21 cellular contexts compared by ENCODE assay signal in genomic region chr20:4932061-4932460, GRCh38.
DNase-seq lines count a peak whose midpoint lies in the region; ATAC-seq, FAIRE-seq and TF ChIP-seq lines count a peak whose summit lies in the region.
"Had no signal": no experiment of that assay in that cellular context is flagged by ENCODE, and none has a peak within 500 bp of the region (broad histone marks: within the 10 kb centered on the region; RNA-seq: fewer than 3 reads in every experiment).

No MANE protein-coding gene starts in this region.

- no peak for TF ChIP-seq POLR2A in GM12892 (IDR thresholded peaks at IDR 0.05; ENCODE audit: low read depth, low read length)

- DNase-seq in AG08395 (ENCODE audit: low spot score) (peak; percentile 35), GM12892 (ENCODE audit: insufficient read length) (no peak), amniotic epithelial cell (ENCODE audit: low read depth) (peak; percentile 9), iris pigment epithelial cell (ENCODE audit: low read depth) (peak; percentile 66), DMS114 treated with DMSO at 0.1 percent for 48 hours (lab: John Stamatoyannopoulos, UW; ENCODE audit: unreplicated experiment) (no peak), LoVo (ENCODE audit: low spot score) (no peak)
- DNase-seq: Calu3, DMS153, DND-41, NCI-H1092 treated with DMSO at 0.1 percent for 48 hours, NCI-H1436 treated with DMSO at 0.1 percent for 48 hours, NCI-H2029, NCI-H446, NCI-H524 treated with DMSO at 0.1 percent for 48 hours, NCI-H774, PC-3, SK-N-SH, SW 1271 had no signal

- FAIRE-seq in GM12892 (lab: Jason Lieb, UNC): peak; percentile 36
- FAIRE-seq: H1 had no signal

- no peak for ATAC-seq in HG02571 (IDR thresholded peaks at IDR 0.05; ENCODE audit: unreplicated experiment)
- ATAC-seq: HCT116, PC-3 had no signal

Comparison
In these comparisons a context has a peak if more than half of its experiments do, and no peak if none do; other contexts are left out.
1. DNase-seq: peak in AG08395 (single experiment), amniotic epithelial cell (single experiment) and iris pigment epithelial cell (single experiment); none in GM12892 (single experiment), DMS114 treated with DMSO at 0.1 percent for 48 hours (single experiment) and LoVo (single experiment).